8 cellular contexts compared by ENCODE assay signal in genomic region chr2:152062130-152063091, GRCh38. TPM values are rescaled to one million over a fixed set of nuclear protein-coding genes. Genes with fewer than 3 reads are reported as not detected.
DNase-seq lines count a peak whose midpoint lies in the region; ATAC-seq and TF ChIP-seq lines count a peak whose summit lies in the region.

No MANE protein-coding gene starts in this region.

- TF ChIP-seq POLR2A in sigmoid colon (IDR thresholded peaks at IDR 0.05), result no peak

- no peaks in the 10 kb centered on the region for H3K27me3 ChIP-seq in sigmoid colon

- H3K9me3 ChIP-seq in sigmoid colon, result peaks cover 0 to 3% (median 0%) of the 10 kb centered on the region in 4 donors

- no peak for TF ChIP-seq CTCF in GM13977 (IDR thresholded peaks at IDR 0.05; ENCODE audit: extremely low read depth, insufficient read depth, missing control alignments)
- no peak for TF ChIP-seq CTCF in choroid plexus epithelial cell (conservative IDR thresholded peaks at IDR 0.05; ENCODE audit: low read depth, low read length)
- TF ChIP-seq CTCF in sigmoid colon (IDR thresholded peaks at IDR 0.05), result no peak

- intact Hi-C loops in sigmoid colon (cut with DNase I), result no loop called here

- ATAC-seq in HG02642 (IDR thresholded peaks at IDR 0.05; ENCODE audit: poor library complexity, unreplicated experiment), result peak; percentile 71

- 65 to 67% methylated on average over 7 of the region's 7 CpGs for WGBS in sigmoid colon, 2 donors

- no peaks in the 10 kb centered on the region for H3K36me3 ChIP-seq in sigmoid colon

- peaks cover 0 to 11% (median 0%) of the 10 kb centered on the region in 4 donors for H3K4me1 ChIP-seq in sigmoid colon

- in situ Hi-C loops in GM13977 (cut with MboI; ENCODE audit: low pct_unique_long_range_greater_than_20kb, low sequenced_read_pairs, unreplicated experiment), result no loop called here

- H3K4me3 ChIP-seq in choroid plexus epithelial cell (ENCODE audit: low read depth, low read length) (no peak overlapping the region), sigmoid colon (no peak overlapping the region)

- no peak for TF ChIP-seq EP300 in sigmoid colon (IDR thresholded peaks at IDR 0.05)

- peak overlapping the region in 3 of 4 donors; percentile 34 to 57 (median 49) for H3K27ac ChIP-seq in sigmoid colon

- DNase-seq in GM13977 (ENCODE audit: low spot score) (peak; percentile 31), choroid plexus epithelial cell (ENCODE audit: low read depth) (peak; percentile 43), sigmoid colon (peak; percentile 74), NCI-H1436 (lab: John Stamatoyannopoulos, UW) (no peak), NCI-H1048 (lab: John Stamatoyannopoulos, UW) (no peak), DMS114 treated with DMSO at 0.1 percent for 48 hours (lab: John Stamatoyannopoulos, UW; ENCODE audit: unreplicated experiment) (no peak)
- no peak for DNase-seq in effector CD8-positive, alpha-beta T cell (lab: John Stamatoyannopoulos, UW)

RNA-seq across cellular contexts. Expression of gene CACNB4, which starts 36.4 kb away (rescaled TPM):
- total RNA-seq in sigmoid colon, result 1 to 10 TPM; 1.1 to 4.4 (median 2.4) TPM
- under 1 TPM; 0.23 to 0.60 (median 0.26) TPM for polyA plus RNA-seq in sigmoid colon

Comparison
In these comparisons a context has a peak if more than half of its experiments do, and no peak if none do; other contexts are left out.
1. DNase-seq: peak in GM13977 (single experiment), choroid plexus epithelial cell (single experiment) and sigmoid colon (single experiment); none in NCI-H1436 (single experiment), NCI-H1048 (single experiment), DMS114 treated with DMSO at 0.1 percent for 48 hours (single experiment) and effector CD8-positive, alpha-beta T cell (single experiment).